Comparison of ENCODE assay signal across 8 cellular contexts in genomic region chr20:53869466-53870258, GRCh38.
DNase-seq lines count a peak whose midpoint lies in the region; ATAC-seq and TF ChIP-seq lines count a peak whose summit lies in the region.

No MANE protein-coding gene starts in this region.

- no peaks in the 10 kb centered on the region for H3K36me3 ChIP-seq in SK-N-MC (ENCODE audit: insufficient read depth, low read length)
- no peaks in the 10 kb centered on the region for H3K36me3 ChIP-seq in heart right ventricle
- no peaks in the 10 kb centered on the region for H3K36me3 ChIP-seq in sigmoid colon

- H3K27me3 ChIP-seq in heart right ventricle: no peaks in the 10 kb centered on the region
- H3K27me3 ChIP-seq in sigmoid colon: peaks cover 0 to 3% (median 0%) of the 10 kb centered on the region in 3 donors

- no peaks in the 10 kb centered on the region for H3K27me3 Mint-ChIP-seq in activated naive CD4-positive, alpha-beta T cell treated with anti-CD3 and anti-CD28 coated beads, Interleukin-2, amount 10 ng/mL, durations not matched to agents 7 days and 5 days

- intact Hi-C loops in heart right ventricle (cut with DNase I) (loop anchor here in 6 of 10 donors (1.0 to 10.0 kb wide), 13 partner anchors 42 to 295 kb away; no protein-coding TSS in a partner anchor), sigmoid colon (cut with DNase I) (loop anchor here (1.0 to 5.0 kb wide), 2 partner anchors 48 to 291 kb away; no protein-coding TSS in a partner anchor)

- no peaks in the 10 kb centered on the region for H3K9me3 Mint-ChIP-seq in activated naive CD4-positive, alpha-beta T cell treated with anti-CD3 and anti-CD28 coated beads, Interleukin-2, amount 10 ng/mL, durations not matched to agents 7 days and 5 days

- peaks cover 2% of the 10 kb centered on the region for H3K36me3 Mint-ChIP-seq in activated naive CD4-positive, alpha-beta T cell treated with anti-CD3 and anti-CD28 coated beads, Interleukin-2, amount 10 ng/mL, durations not matched to agents 7 days and 5 days

- H3K4me3 ChIP-seq in SK-N-MC (no peak overlapping the region), heart right ventricle (no peak overlapping the region), sigmoid colon (no peak overlapping the region)

- no peak overlapping the region for H3K9ac ChIP-seq in SK-N-MC (ENCODE audit: insufficient read length)

- no peak for TF ChIP-seq POLR2A in sigmoid colon (IDR thresholded peaks at IDR 0.05)

- H3K4me1 ChIP-seq in heart right ventricle: peaks cover 0 to 73% (median 43%) of the 10 kb centered on the region in 9 donors
- peaks cover 0 to 42% (median 35%) of the 10 kb centered on the region in 4 donors for H3K4me1 ChIP-seq in sigmoid colon

- peak; percentile 75 to 90 (median 82) for ATAC-seq in heart right ventricle

- H3K4me1 Mint-ChIP-seq in activated naive CD4-positive, alpha-beta T cell treated with anti-CD3 and anti-CD28 coated beads, Interleukin-2, amount 10 ng/mL, durations not matched to agents 7 days and 5 days: peaks cover 87% of the 10 kb centered on the region

- CTCF ChIA-PET in activated naive CD4-positive, alpha-beta T cell treated with anti-CD3 and anti-CD28 coated beads, Interleukin-2, amount 10 ng/mL, durations not matched to agents 7 days and 5 days (lab: Charles Lee): interaction anchor here (0.8 to 1.4 kb wide), 9 partner anchors 10 to 292 kb away, joined by 3 to 8 read pairs (median 5); no protein-coding TSS in a partner anchor

- peak; percentile 84 for DNase-seq in ELF-1 (ENCODE audit: low read depth, low spot score)
- peak; percentile 77 for DNase-seq in H4 (ENCODE audit: low spot score)
- no peak for DNase-seq in SK-N-MC (ENCODE audit: low read depth, low spot score)
- DNase-seq in activated naive CD4-positive, alpha-beta T cell treated with anti-CD3 and anti-CD28 coated beads, Interleukin-2, amount 10 ng/mL, durations not matched to agents 7 days and 5 days: peak; percentile 83
- peak in 1 of 2 donors; percentile 77 for DNase-seq in heart right ventricle
- DNase-seq in sigmoid colon: peak; percentile 71
- DNase-seq in mesenteric fat pad (ENCODE audit: low spot score): no peak

- WGBS in heart right ventricle, 2 donors: 24% methylated on average over 8 of the region's 8 CpGs
- 6 to 21% methylated on average over 8 of the region's 8 CpGs for WGBS in sigmoid colon, 2 donors

- TF ChIP-seq CTCF in LNCAP (IDR thresholded peaks at IDR 0.05): peak; percentile 88
- TF ChIP-seq CTCF in heart right ventricle (IDR thresholded peaks at IDR 0.05): peak; percentile 48 to 89 (median 79)
- peak; percentile 56 to 85 (median 72) for TF ChIP-seq CTCF in sigmoid colon (IDR thresholded peaks at IDR 0.05)

- H3K27ac Mint-ChIP-seq in activated naive CD4-positive, alpha-beta T cell treated with anti-CD3 and anti-CD28 coated beads, Interleukin-2, amount 10 ng/mL, durations not matched to agents 7 days and 5 days: peak overlapping the region; percentile 81

- no peaks in the 10 kb centered on the region for H3K9me3 ChIP-seq in SK-N-MC (ENCODE audit: low read depth, low read length)
- no peaks in the 10 kb centered on the region for H3K9me3 ChIP-seq in heart right ventricle
- no peaks in the 10 kb centered on the region for H3K9me3 ChIP-seq in sigmoid colon

- H3K27ac ChIP-seq in SK-N-MC: peak overlapping the region; percentile 39; the same call in 1 of the 2 replicates
- peak overlapping the region in 5 of 10 donors; percentile 2 to 73 (median 25) for H3K27ac ChIP-seq in heart right ventricle
- peak overlapping the region in 3 of 4 donors; percentile 16 to 57 (median 42) for H3K27ac ChIP-seq in sigmoid colon

- TF ChIP-seq EP300 in sigmoid colon (IDR thresholded peaks at IDR 0.05): no peak

- no peak overlapping the region for H3K4me3 Mint-ChIP-seq in activated naive CD4-positive, alpha-beta T cell treated with anti-CD3 and anti-CD28 coated beads, Interleukin-2, amount 10 ng/mL, durations not matched to agents 7 days and 5 days

Comparison
In these comparisons a context has a peak if more than half of its experiments do, and no peak if none do; other contexts are left out.
1. DNase-seq: peak in ELF-1 (single experiment), H4 (single experiment), activated naive CD4-positive, alpha-beta T cell treated with anti-CD3 and anti-CD28 coated beads, Interleukin-2, amount 10 ng/mL, durations not matched to agents 7 days and 5 days (single experiment) and sigmoid colon (single experiment); none in SK-N-MC (single experiment) and mesenteric fat pad (single experiment).
2. Peak in every context shown above with its lines, with median percentiles within 50 percentile points of each other: CTCF ChIP-seq.